Comparison of ENCODE assay signal across 13 cellular contexts in genomic region chr1:191582169-191582568, GRCh38.
DNase-seq lines count a peak whose midpoint lies in the region; ATAC-seq and TF ChIP-seq lines count a peak whose summit lies in the region.
"Had no signal": no experiment of that assay in that cellular context is flagged by ENCODE, and none has a peak within 500 bp of the region (broad histone marks: within the 10 kb centered on the region; RNA-seq: fewer than 3 reads in every experiment).

No MANE protein-coding gene starts in this region.

- POLR2A ChIA-PET in CD8-positive, alpha-beta T cell (lab: Charles Lee) = no interaction called here

- H3K36me3 Mint-ChIP-seq in CD8-positive, alpha-beta T cell = no peaks in the 10 kb centered on the region
- H3K36me3 Mint-ChIP-seq: brain had no signal

- H3K36me3 ChIP-seq in CD8-positive, alpha-beta T cell (ENCODE audit: insufficient read depth, low read length) = no peaks in the 10 kb centered on the region
- H3K36me3 ChIP-seq in WERI-Rb-1 = no peaks in the 10 kb centered on the region

- no peaks in the 10 kb centered on the region for H3K27me3 ChIP-seq in CD8-positive, alpha-beta T cell (ENCODE audit: insufficient read depth, low read length)
- H3K27me3 ChIP-seq in dorsolateral prefrontal cortex (no peaks in the 10 kb centered on the region), WERI-Rb-1 (ENCODE audit: insufficient read depth, low read depth, severe bottlenecking) (no peaks in the 10 kb centered on the region)

- no peak overlapping the region for H3K4me3 Mint-ChIP-seq in CD8-positive, alpha-beta T cell
- H3K4me3 Mint-ChIP-seq: brain had no signal

- H3K27ac ChIP-seq in CD8-positive, alpha-beta T cell (ENCODE audit: low read depth, low read length) = no peak overlapping the region
- H3K27ac ChIP-seq in dorsolateral prefrontal cortex (no peak overlapping the region), WERI-Rb-1 (no peak overlapping the region)
- H3K27ac ChIP-seq: epithelial cell of prostate had no signal

- no peaks in the 10 kb centered on the region for H3K9me3 ChIP-seq in CD8-positive, alpha-beta T cell (ENCODE audit: low read length)
- no peaks in the 10 kb centered on the region for H3K9me3 ChIP-seq in WERI-Rb-1 (ENCODE audit: severe bottlenecking)

- TF ChIP-seq CTCF in CD8-positive, alpha-beta T cell (IDR thresholded peaks at IDR 0.05) = no peak
- no peak for TF ChIP-seq CTCF in dorsolateral prefrontal cortex (IDR thresholded peaks at IDR 0.05 in 54 of 56, conservative IDR thresholded peaks at IDR 0.05 in 2 of 56; ENCODE audit: low read depth in 1 of 56, partially characterized antibody in 56 of 56)
- TF ChIP-seq CTCF in WERI-Rb-1 (IDR thresholded peaks at IDR 0.05; ENCODE audit: low read depth, low read length) = no peak

- H3K4me3 ChIP-seq in CD8-positive, alpha-beta T cell (ENCODE audit: low read depth, low read length) = no peak overlapping the region
- H3K4me3 ChIP-seq in dorsolateral prefrontal cortex (no peak overlapping the region), WERI-Rb-1 (ENCODE audit: low read depth, low read length) (no peak overlapping the region)

- no peaks in the 10 kb centered on the region for H3K27me3 Mint-ChIP-seq in CD8-positive, alpha-beta T cell (ENCODE audit: low read depth)
- H3K27me3 Mint-ChIP-seq: brain had no signal

- no peaks in the 10 kb centered on the region for H3K4me1 ChIP-seq in CD8-positive, alpha-beta T cell (ENCODE audit: insufficient read depth, low read length)

- intact Hi-C loops in CD8-positive, alpha-beta T cell (cut with DNase I, micrococcal nuclease) = no loop called here
- intact Hi-C loops in dorsolateral prefrontal cortex (cut with DNase I) = no loop called here

- peaks cover 25% of the 10 kb centered on the region for H3K9me3 Mint-ChIP-seq in CD8-positive, alpha-beta T cell

- H3K4me1 Mint-ChIP-seq in CD8-positive, alpha-beta T cell (ENCODE audit: low read depth) = no peaks in the 10 kb centered on the region
- H3K4me1 Mint-ChIP-seq: brain had no signal

- ATAC-seq in GM18508 (IDR thresholded peaks at IDR 0.05; ENCODE audit: insufficient read depth, unreplicated experiment) = peak; percentile 74
- ATAC-seq in GM21447 (IDR thresholded peaks at IDR 0.05; ENCODE audit: unreplicated experiment) = peak; percentile 69
- peak; percentile 68 for ATAC-seq in HG03103 (IDR thresholded peaks at IDR 0.05; ENCODE audit: low read depth, unreplicated experiment)
- no peak for ATAC-seq in CD8-positive, alpha-beta T cell

- CTCF ChIA-PET in CD8-positive, alpha-beta T cell (lab: Charles Lee) = no interaction called here

- DNase-seq in NOMO-1 treated with DMSO at 0.1 percent for 48 hours (lab: John Stamatoyannopoulos, UW; ENCODE audit: unreplicated experiment) (peak; percentile 44), dorsolateral prefrontal cortex (no peak), mucosa of gallbladder (ENCODE audit: low spot score) (no peak), WERI-Rb-1 (no peak)
- DNase-seq in CD8-positive, alpha-beta T cell = no peak
- DNase-seq: midbrain; NCI-H187 treated with DMSO at 0.1 percent for 48 hours; stimulated activated CD4-positive, alpha-beta T cell treated with anti-CD3 and anti-CD28 coated beads, Interleukin-4, amount 100 ng/mL, for 24 hours had no signal

- H3K27ac Mint-ChIP-seq in CD8-positive, alpha-beta T cell = no peak overlapping the region
- H3K27ac Mint-ChIP-seq: brain had no signal
